ENCODE assay signal across 18 cellular contexts in genomic region chr18:2921778-2922177, GRCh38.
DNase-seq lines count a peak whose midpoint lies in the region; TF ChIP-seq lines count a peak whose summit lies in the region.
"Had no signal": no experiment of that assay in that cellular context is flagged by ENCODE, and none has a peak within 500 bp of the region (broad histone marks: within the 10 kb centered on the region; RNA-seq: fewer than 3 reads in every experiment).

No MANE protein-coding gene starts in this region.

- H3K27ac ChIP-seq in testis (no peak overlapping the region), esophagus squamous epithelium (no peak overlapping the region)
- H3K27ac ChIP-seq: C4-2B had no signal

- H3K36me3 ChIP-seq in H7 (replicated peaks; ENCODE audit: control insufficient read depth, insufficient read depth, low read length), result peaks cover 12% of the 10 kb centered on the region
- no peaks in the 10 kb centered on the region for H3K36me3 ChIP-seq in testis (ENCODE audit: low read depth, missing control alignments)
- H3K36me3 ChIP-seq in esophagus squamous epithelium, result peaks cover 0 to 83% (median 20%) of the 10 kb centered on the region in 3 donors

- H3K27me3 ChIP-seq in H7 (ENCODE audit: control insufficient read depth, insufficient read depth, low read length) (no peaks in the 10 kb centered on the region), testis (no peaks in the 10 kb centered on the region), esophagus squamous epithelium (no peaks in the 10 kb centered on the region)

- peaks cover 5% of the 10 kb centered on the region for H3K36me3 Mint-ChIP-seq in activated naive CD8-positive, alpha-beta T cell
- peaks cover 20% of the 10 kb centered on the region for H3K36me3 Mint-ChIP-seq in activated naive CD8-positive, alpha-beta T cell treated with anti-CD3 and anti-CD28 coated beads for 36 hours

- no peak overlapping the region for H3K4me3 ChIP-seq in H7 (ENCODE audit: insufficient read depth, low read depth, low read length)
- H3K4me3 ChIP-seq in testis, result no peak overlapping the region
- no peak overlapping the region for H3K4me3 ChIP-seq in esophagus squamous epithelium

- intact Hi-C loops in testis (cut with DNase I; ENCODE audit: low total_unique reads), result no loop called here
- intact Hi-C loops in esophagus squamous epithelium (cut with DNase I), result loop anchor here (10.0 kb wide), 1 partner anchor 143 kb away; no protein-coding TSS in a partner anchor

- H3K4me1 Mint-ChIP-seq in activated naive CD8-positive, alpha-beta T cell (ENCODE audit: low read depth), result peaks cover 17% of the 10 kb centered on the region
- peaks cover 14% of the 10 kb centered on the region for H3K4me1 Mint-ChIP-seq in activated naive CD8-positive, alpha-beta T cell treated with anti-CD3 and anti-CD28 coated beads for 36 hours

- DNase-seq in activated naive CD8-positive, alpha-beta T cell treated with anti-CD3 and anti-CD28 coated beads for 36 hours, result no peak
- DNase-seq in H7 (peak; percentile 55), islet precursor cell (peak; percentile 45), testis (peak; percentile 10), NCI-H1105 (lab: John Stamatoyannopoulos, UW) (no peak), NCI-H1092 (lab: John Stamatoyannopoulos, UW) (no peak), esophagus squamous epithelium (lab: John Stamatoyannopoulos, UW) (no peak)
- DNase-seq: Caco-2, IMR-90, Kasumi-1, MM.1S, NCI-H187 treated with DMSO at 0.1 percent for 48 hours, NCI-H526 treated with DMSO at 0.1 percent for 48 hours, OCI-M1, RPMI8226, SIG-M5 had no signal

- TF ChIP-seq CTCF in testis (IDR thresholded peaks at IDR 0.05) (no peak), esophagus squamous epithelium (IDR thresholded peaks at IDR 0.05) (no peak)

- 89 to 91% methylated on average over 14 of the region's 14 CpGs for WGBS in testis, 2 donors
- WGBS in esophagus squamous epithelium, 2 donors, result 94 to 95% methylated on average over 7 of the region's 14 CpGs

- peak overlapping the region; percentile 22 for H3K27ac Mint-ChIP-seq in activated naive CD8-positive, alpha-beta T cell
- H3K27ac Mint-ChIP-seq in activated naive CD8-positive, alpha-beta T cell treated with anti-CD3 and anti-CD28 coated beads for 36 hours, result no peak overlapping the region

- H3K27me3 Mint-ChIP-seq in activated naive CD8-positive, alpha-beta T cell, result no peaks in the 10 kb centered on the region
- H3K27me3 Mint-ChIP-seq in activated naive CD8-positive, alpha-beta T cell treated with anti-CD3 and anti-CD28 coated beads for 36 hours, result no peaks in the 10 kb centered on the region

- no peaks in the 10 kb centered on the region for H3K9me3 ChIP-seq in testis
- H3K9me3 ChIP-seq in esophagus squamous epithelium, result no peaks in the 10 kb centered on the region
- H3K9me3 ChIP-seq: Caco-2 had no signal

- H3K4me3 Mint-ChIP-seq in activated naive CD8-positive, alpha-beta T cell, result no peak overlapping the region
- no peak overlapping the region for H3K4me3 Mint-ChIP-seq in activated naive CD8-positive, alpha-beta T cell treated with anti-CD3 and anti-CD28 coated beads for 36 hours

- no peak for TF ChIP-seq POLR2A in testis (IDR thresholded peaks at IDR 0.05)
- no peak for TF ChIP-seq POLR2A in esophagus squamous epithelium (IDR thresholded peaks at IDR 0.05)

- no peaks in the 10 kb centered on the region for H3K4me1 ChIP-seq in testis
- H3K4me1 ChIP-seq in esophagus squamous epithelium, result peaks cover 0 to 10% (median 0%) of the 10 kb centered on the region in 3 donors
- H3K4me1 ChIP-seq: Caco-2 had no signal

- H3K9me3 Mint-ChIP-seq in activated naive CD8-positive, alpha-beta T cell (ENCODE audit: low read depth), result no peaks in the 10 kb centered on the region
- H3K9me3 Mint-ChIP-seq in activated naive CD8-positive, alpha-beta T cell treated with anti-CD3 and anti-CD28 coated beads for 36 hours, result no peaks in the 10 kb centered on the region

Comparison
In these comparisons a context has a peak if more than half of its experiments do, and no peak if none do; other contexts are left out.
1. DNase-seq: peak in H7 (single experiment), islet precursor cell (single experiment) and testis (single experiment); none in activated naive CD8-positive, alpha-beta T cell treated with anti-CD3 and anti-CD28 coated beads for 36 hours (single experiment), NCI-H1105 (single experiment), NCI-H1092 (single experiment) and esophagus squamous epithelium (single experiment).